In genomic region chr15:101463696-101464095, GRCh38 we compare ENCODE assay signal across 8 cellular contexts. TPM values are rescaled to one million over a fixed set of nuclear protein-coding genes. Genes with fewer than 3 reads are reported as not detected.
DNase-seq lines count a peak whose midpoint lies in the region; ATAC-seq and TF ChIP-seq lines count a peak whose summit lies in the region.
"Not testable (repeated sequence)": the region's sequence is repeated elsewhere in the genome, so short reads cannot be mapped to it uniquely, and the experiment has no call there.
"Had no signal": no experiment of that assay in that cellular context is flagged by ENCODE, and none has a peak within 500 bp of the region (broad histone marks: within the 10 kb centered on the region; RNA-seq: fewer than 3 reads in every experiment).

No MANE protein-coding gene starts in this region.

- H4K20me1 ChIP-seq in PC-9 (ENCODE audit: insufficient read depth), result not testable (repeated sequence)

- in situ Hi-C loops in transverse colon (cut with MboI; ENCODE audit: low pct_ligation_motif_present in 1 of 4, low pct_unique_long_range_greater_than_20kb in 1 of 4, low sequenced_read_pairs in 3 of 4), result not testable (repeated sequence)

- peaks cover 15% of the 10 kb centered on the region for H3F3A ChIP-seq in PC-9 (ENCODE audit: insufficient read depth, low read depth)

- ATAC-seq in mucosa of descending colon, result peak; percentile 20

- CTCF ChIA-PET in PC-9 (lab: Charles Lee); MCF 10A (lab: Yijun Ruan, JAX): not testable (repeated sequence)

- TF ChIP-seq CTCF in PC-9 (conservative IDR thresholded peaks at IDR 0.05); MCF 10A (IDR thresholded peaks at IDR 0.05; ENCODE audit: unreplicated experiment); endodermal cell (conservative IDR thresholded peaks at IDR 0.05); mucosa of descending colon (IDR thresholded peaks at IDR 0.05); spleen (IDR thresholded peaks at IDR 0.05 in 8 of 11, conservative IDR thresholded peaks at IDR 0.05 in 3 of 11); transverse colon (IDR thresholded peaks at IDR 0.05): not testable (repeated sequence)

- peak overlapping the region; percentile 19 for H3K27ac Mint-ChIP-seq in MCF 10A (ENCODE audit: low read depth, unreplicated experiment)
- H3K27ac Mint-ChIP-seq in endodermal cell, result not testable (repeated sequence)

- not testable (repeated sequence) for TF ChIP-seq EP300 in transverse colon (IDR thresholded peaks at IDR 0.05; ENCODE audit: low read depth)

- H3K9me3 Mint-ChIP-seq in MCF 10A (ENCODE audit: unreplicated experiment), result peaks cover 11% of the 10 kb centered on the region
- not testable (repeated sequence) for H3K9me3 Mint-ChIP-seq in endodermal cell

- H3K4me3 ChIP-seq in PC-9, result peak overlapping the region; percentile 17; the same call in 1 of the 2 replicates
- H3K4me3 ChIP-seq in endodermal cell (ENCODE audit: low read length); mucosa of descending colon; spleen; transverse colon: not testable (repeated sequence)

- peak overlapping the region; percentile 73 for H3K4me2 ChIP-seq in PC-9

- H3K27me3 ChIP-seq in PC-9 (ENCODE audit: insufficient read depth, low read depth); endodermal cell (ENCODE audit: control insufficient read depth, insufficient read depth, low read length, poor library complexity, severe bottlenecking); transverse colon: not testable (repeated sequence)
- peaks cover 0 to 23% (median 0%) of the 10 kb centered on the region in 7 donors for H3K27me3 ChIP-seq in spleen (replicated peaks in 1 of 7)

- peak in 1 of 2 experiments; percentile 63 for DNase-seq in PC-9
- DNase-seq in MCF 10A (ENCODE audit: unreplicated experiment); mucosa of descending colon; spleen; transverse colon: not testable (repeated sequence)
- DNase-seq in endodermal cell, result peak; percentile 4
- DNase-seq in islet precursor cell, result peak; percentile 50

- not testable (repeated sequence) for TF ChIP-seq POLR2A in spleen (IDR thresholded peaks at IDR 0.05); transverse colon (IDR thresholded peaks at IDR 0.05)

- H3K36me3 Mint-ChIP-seq in MCF 10A (ENCODE audit: insufficient read depth, unreplicated experiment); endodermal cell (ENCODE audit: low read depth): not testable (repeated sequence)

- 90 to 97% methylated on average over 2 of the region's 5 CpGs for WGBS in endodermal cell (ENCODE audit: insufficient coverage in 1 of 2, insufficient read length in 1 of 2), 2 experiments
- WGBS in spleen, 5 donors, result 73 to 89% (median 80%) methylated on average over 4 to 5 of the region's 5 CpGs
- 73% methylated on average over 5 of the region's 5 CpGs; no CpG with 5 or more reads in 1 of the 2 donors for WGBS in transverse colon (ENCODE audit: low coverage in 1 of 2), 2 donors

- H3K27me3 Mint-ChIP-seq in MCF 10A (ENCODE audit: insufficient read depth, unreplicated experiment); endodermal cell (ENCODE audit: insufficient read depth): not testable (repeated sequence)

- H3K27ac ChIP-seq in PC-9 (peak overlapping the region; percentile 75), spleen (peak overlapping the region in 5 of 8 donors; percentile 67 to 85 (median 81)), transverse colon (peak overlapping the region in 3 of 4 donors; percentile 46 to 55 (median 51))
- not testable (repeated sequence) for H3K27ac ChIP-seq in endodermal cell (ENCODE audit: low read depth, low read length)

- not testable (repeated sequence) for H3K9me2 ChIP-seq in PC-9 (ENCODE audit: insufficient read depth)

- H3K36me3 ChIP-seq in PC-9 (ENCODE audit: low read depth); endodermal cell (ENCODE audit: control insufficient read depth, insufficient read depth, low read length); mucosa of descending colon (ENCODE audit: low read depth); spleen; transverse colon: not testable (repeated sequence)

- not testable (repeated sequence) for H3K9me3 ChIP-seq in PC-9 (ENCODE audit: insufficient read depth, low read depth); endodermal cell (ENCODE audit: control insufficient read depth, low read length); mucosa of descending colon; spleen; transverse colon

- H2AFZ ChIP-seq in PC-9, result not testable (repeated sequence)

- intact Hi-C loops in PC-9 (cut with micrococcal nuclease; ENCODE audit: unreplicated experiment), result loop anchor here (1.0 kb wide), 1 partner anchor 25 kb away; no protein-coding TSS in a partner anchor
- intact Hi-C loops in MCF 10A (cut with micrococcal nuclease); mucosa of descending colon (cut with DNase I, micrococcal nuclease); spleen (cut with DNase I; ENCODE audit: low total_unique reads); transverse colon (cut with DNase I; ENCODE audit: low total_unique reads): not testable (repeated sequence)

- peaks cover 58% of the 10 kb centered on the region for H3K79me2 ChIP-seq in PC-9 (ENCODE audit: low read depth)

- H3K4me1 Mint-ChIP-seq in MCF 10A (ENCODE audit: insufficient read depth, unreplicated experiment) (peaks cover 17% of the 10 kb centered on the region), endodermal cell (peaks cover 11% of the 10 kb centered on the region)

- POLR2A ChIA-PET in PC-9 (lab: Charles Lee; ENCODE audit: unreplicated experiment), result interaction anchor here (0.6 to 0.7 kb wide), 2 partner anchors 19 to 160 kb away, joined by 3 to 5 read pairs; no protein-coding TSS in a partner anchor
- POLR2A ChIA-PET in MCF 10A (lab: Yijun Ruan, JAX), result not testable (repeated sequence)

- not testable (repeated sequence) for H3K9ac ChIP-seq in endodermal cell (ENCODE audit: extremely low read depth, low read length, poor library complexity, severe bottlenecking)

- H3K4me1 ChIP-seq in PC-9 (replicated peaks; ENCODE audit: insufficient read depth) (peaks cover 43% of the 10 kb centered on the region), spleen (peaks cover 0 to 19% (median 4%) of the 10 kb centered on the region in 6 donors)
- not testable (repeated sequence) for H3K4me1 ChIP-seq in endodermal cell (ENCODE audit: control insufficient read depth, insufficient read depth, low read length); mucosa of descending colon (ENCODE audit: low read depth); transverse colon

- TSS peak; percentile 65 for BruUV-seq in PC-9 (replicated peaks; lab: Mats Ljungman, UMichigan)
- BruUV-seq in MCF 10A (replicated peaks; lab: Mats Ljungman, UMichigan), result not testable (repeated sequence)

- H3K4me3 Mint-ChIP-seq in MCF 10A (ENCODE audit: unreplicated experiment), result peak overlapping the region; percentile 33
- not testable (repeated sequence) for H3K4me3 Mint-ChIP-seq in endodermal cell

RNA-seq across cellular contexts. Expression of gene PCSK6, which starts 25.8 kb away (rescaled TPM):
- total RNA-seq in PC-9 (2021) (26.3 and 27.2 TPM in 2 replicates), MCF 10A (2022) (29.8 and 30.8 TPM in 2 replicates), endodermal cell (1 to 10 TPM; 6.6 to 9.8 TPM), mucosa of descending colon (10 to 100 TPM; 21.3 to 58.4 (median 30.3) TPM), spleen (100 to 1,000 TPM; 167 to 403 (median 304) TPM), transverse colon (100 to 1,000 TPM in 1 of 4 donors, 10 to 100 TPM in 3; 20.3 to 119 (median 49.7) TPM)
- polyA plus RNA-seq in endodermal cell (2013, experiment 1 of 2), result 4.2 TPM
- 4.7 TPM for polyA plus RNA-seq in endodermal cell (2013, experiment 2 of 2)
- polyA plus RNA-seq in spleen, result 10 to 100 TPM in 2 of 3 donors, 1 to 10 TPM in 1; 10.0 to 39.8 (median 21.7) TPM
- total RNA-seq: GM23248 had no signal
